In genomic region chr3:168862466-168862865, GRCh38 we compare ENCODE assay signal across 28 cellular contexts.
"Had no signal": no experiment of that assay in that cellular context is flagged by ENCODE, and none has a peak within 500 bp of the region (broad histone marks: within the 10 kb centered on the region; RNA-seq: fewer than 3 reads in every experiment).

No MANE protein-coding gene starts in this region.

- H3K36me3 Mint-ChIP-seq: stimulated activated naive B cell treated with anti-CD40 and anti-IgM and Interleukin-4, amounts not matched to agents 10 μg/mL and 1 μg/mL and 100 μg/mL, for 72 hours; WTC11 had no signal

- H3K4me3 Mint-ChIP-seq: activated CD4-positive, alpha-beta memory T cell treated with anti-CD3 and anti-CD28 coated beads, Interleukin-2, amount 10 ng/mL, durations not matched to agents 7 days and 5 days; activated CD4-positive, alpha-beta T cell treated with anti-CD3 and anti-CD28 coated beads, Interleukin-2, amount 10 ng/mL, durations not matched to agents 7 days and 5 days; activated T-cell treated with anti-CD3 and anti-CD28 coated beads, Interleukin-2, amount 50 U/mL, for 24 hours; nephron progenitor cell; stimulated activated naive B cell treated with anti-CD40 and anti-IgM and Interleukin-4, amounts not matched to agents 10 μg/mL and 1 μg/mL and 100 μg/mL, for 72 hours; WTC11 had no signal

- H3K27ac ChIP-seq: esophagus squamous epithelium, neutrophil, right lobe of liver, skin epidermis, suprapubic skin, tibial artery had no signal

- H3K4me1 ChIP-seq: esophagus squamous epithelium, suprapubic skin, tibial artery had no signal

- H3K27me3 ChIP-seq: esophagus squamous epithelium, neutrophil, stomach, suprapubic skin had no signal

- ATAC-seq: right lobe of liver; stimulated activated naive B cell treated with anti-CD40 and anti-IgM and Interleukin-4, amounts not matched to agents 10 μg/mL and 1 μg/mL and 100 μg/mL, for 72 hours; WTC11 had no signal

- H3K36me3 ChIP-seq: esophagus squamous epithelium, neutrophil, right lobe of liver, stomach, suprapubic skin, tibial artery had no signal

- H3K4me1 Mint-ChIP-seq: activated CD4-positive, alpha-beta memory T cell treated with anti-CD3 and anti-CD28 coated beads, Interleukin-2, amount 10 ng/mL, durations not matched to agents 7 days and 5 days; activated CD4-positive, alpha-beta T cell treated with anti-CD3 and anti-CD28 coated beads, Interleukin-2, amount 10 ng/mL, durations not matched to agents 7 days and 5 days; nephron progenitor cell; stimulated activated naive B cell treated with anti-CD40 and anti-IgM and Interleukin-4, amounts not matched to agents 10 μg/mL and 1 μg/mL and 100 μg/mL, for 72 hours had no signal

- H3K4me3 ChIP-seq: esophagus squamous epithelium, right lobe of liver, skin epidermis, stomach, suprapubic skin, tibial artery had no signal

- H3K9me3 Mint-ChIP-seq: activated CD4-positive, alpha-beta memory T cell treated with anti-CD3 and anti-CD28 coated beads, Interleukin-2, amount 10 ng/mL, durations not matched to agents 7 days and 5 days; activated CD4-positive, alpha-beta T cell treated with anti-CD3 and anti-CD28 coated beads, Interleukin-2, amount 10 ng/mL, durations not matched to agents 7 days and 5 days; stimulated activated naive B cell treated with anti-CD40 and anti-IgM and Interleukin-4, amounts not matched to agents 10 μg/mL and 1 μg/mL and 100 μg/mL, for 72 hours; WTC11 had no signal

- H3K27ac Mint-ChIP-seq: activated CD4-positive, alpha-beta memory T cell treated with anti-CD3 and anti-CD28 coated beads, Interleukin-2, amount 10 ng/mL, durations not matched to agents 7 days and 5 days; activated CD4-positive, alpha-beta T cell treated with anti-CD3 and anti-CD28 coated beads, Interleukin-2, amount 10 ng/mL, durations not matched to agents 7 days and 5 days; activated T-cell treated with anti-CD3 and anti-CD28 coated beads, Interleukin-2, amount 50 U/mL, for 24 hours; nephron progenitor cell; stimulated activated naive B cell treated with anti-CD40 and anti-IgM and Interleukin-4, amounts not matched to agents 10 μg/mL and 1 μg/mL and 100 μg/mL, for 72 hours; WTC11 had no signal

- H3K27me3 Mint-ChIP-seq: activated CD4-positive, alpha-beta memory T cell treated with anti-CD3 and anti-CD28 coated beads, Interleukin-2, amount 10 ng/mL, durations not matched to agents 7 days and 5 days; activated CD4-positive, alpha-beta T cell treated with anti-CD3 and anti-CD28 coated beads, Interleukin-2, amount 10 ng/mL, durations not matched to agents 7 days and 5 days; activated T-cell treated with anti-CD3 and anti-CD28 coated beads, Interleukin-2, amount 50 U/mL, for 24 hours had no signal

- H3K9me3 ChIP-seq: esophagus squamous epithelium, neutrophil, right lobe of liver, stomach, suprapubic skin, tibial artery had no signal

- DNase-seq: activated CD4-positive, alpha-beta memory T cell treated with anti-CD3 and anti-CD28 coated beads, Interleukin-2, amount 10 ng/mL, durations not matched to agents 7 days and 5 days; activated CD4-positive, alpha-beta T cell treated with anti-CD3 and anti-CD28 coated beads for 1 hour; activated CD4-positive, alpha-beta T cell treated with anti-CD3 and anti-CD28 coated beads, Interleukin-2, amount 10 ng/mL, durations not matched to agents 7 days and 5 days; activated CD8-positive, alpha-beta memory T cell treated with anti-CD3 and anti-CD28 coated beads, Interleukin-2, amount 50 U/mL, for 48 hours; activated gamma-delta T cell treated with Interleukin-2 at 50 U/mL for 16 hours; activated naive CD4-positive, alpha-beta T cell treated with anti-CD3 and anti-CD28 coated beads, Interleukin-2, amount 50 U/mL, for 16 hours; activated T-cell treated with anti-CD3 and anti-CD28 coated beads, Interleukin-2, amount 50 U/mL, for 24 hours; amniotic stem cell; central memory CD4-positive, alpha-beta T cell; dermis blood vessel endothelial cell; effector CD4-positive, alpha-beta T cell; esophagus squamous epithelium; foreskin melanocyte; glutamatergic neuron; islet precursor cell; midbrain; nephron progenitor cell; right lobe of liver; stimulated activated CD4-positive, alpha-beta T cell treated with anti-CD3 and anti-CD28 coated beads, Interleukin-15, amount 100 ng/mL, for 24 hours; stimulated activated CD4-positive, alpha-beta T cell treated with anti-CD3 and anti-CD28 coated beads, Interleukin-2, amount 100 ng/mL, for 24 hours; stimulated activated naive B cell treated with anti-CD40 and anti-IgM and Interleukin-4, amounts not matched to agents 10 μg/mL and 1 μg/mL and 100 μg/mL, for 72 hours; stomach; T-helper 2 cell; tibial artery had no signal
